ENCODE assay signal across 30 cellular contexts in the genomic region with DNA sequence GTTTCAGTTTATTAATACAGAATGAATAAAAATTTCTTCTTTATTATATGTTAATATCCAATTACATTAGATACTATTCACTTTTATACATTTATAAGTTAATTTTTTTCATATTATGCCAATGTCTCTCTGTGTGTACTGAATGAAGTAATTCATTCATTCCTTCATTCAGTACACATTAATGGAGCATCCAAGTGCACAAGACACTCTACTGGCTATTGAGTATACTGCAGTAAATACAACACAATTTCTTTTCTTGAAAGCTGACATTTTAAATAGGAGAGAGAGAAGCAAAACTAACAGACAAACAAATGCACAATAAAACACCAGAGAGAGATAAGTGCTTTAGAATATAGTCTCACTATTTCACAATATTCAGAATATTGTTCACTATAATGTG.
"Had no signal": no experiment of that assay in that cellular context is flagged by ENCODE, and none has a peak within 500 bp of the region (broad histone marks: within the 10 kb centered on the region; RNA-seq: fewer than 3 reads in every experiment).

No MANE protein-coding gene starts in this region.

- H3K4me1 Mint-ChIP-seq: activated B cell treated with CpG ODN at 0.5 μM for 24 hours; activated naive CD4-positive, alpha-beta T cell treated with anti-CD3 and anti-CD28 coated beads, Interleukin-2, amount 50 U/mL, for 24 hours; activated naive CD8-positive, alpha-beta T cell treated with anti-CD3 and anti-CD28 coated beads, Interleukin-2, amount 50 U/mL, for 24 hours; stimulated activated memory B cell treated with anti-CD40 and anti-IgM and Interleukin-4, amounts not matched to agents 10 μg/mL and 1 μg/mL and 100 μg/mL, for 72 hours; stimulated activated naive CD8-positive, alpha-beta T cell treated with anti-CD3 and anti-CD28 coated beads, Interleukin-15, amount 100 ng/mL, for 72 hours had no signal

- H3K27ac ChIP-seq: epithelial cell of prostate, esophagus squamous epithelium, left ventricle myocardium inferior, pancreas, psoas muscle, right atrium auricular region, upper lobe of right lung had no signal

- H3K4me1 ChIP-seq: esophagus squamous epithelium, left ventricle myocardium inferior, pancreas, psoas muscle, right atrium auricular region, upper lobe of right lung had no signal

- H3K4me3 ChIP-seq: esophagus squamous epithelium, left ventricle myocardium inferior, lung, pancreas, psoas muscle, right atrium auricular region, smooth muscle cell, upper lobe of right lung had no signal

- ATAC-seq: activated CD8-positive, alpha-beta T cell treated with anti-CD3 and anti-CD28 coated beads for 36 hours; activated naive CD8-positive, alpha-beta T cell treated with anti-CD3 and anti-CD28 coated beads, Interleukin-2, amount 50 U/mL, for 24 hours; natural killer cell treated with Interleukin-12 subunit alpha and Interleukin-12 subunit beta and Interleukin-15 and Interleukin-18, amount 100 ng/mL, for 72 hours; pancreas; psoas muscle; stimulated activated memory B cell treated with anti-CD40 and anti-IgM and Interleukin-4, amounts not matched to agents 10 μg/mL and 1 μg/mL and 100 μg/mL, for 72 hours; stimulated activated naive CD8-positive, alpha-beta T cell treated with anti-CD3 and anti-CD28 coated beads, Interleukin-15, amount 100 ng/mL, for 72 hours; upper lobe of right lung had no signal

- H3K36me3 Mint-ChIP-seq: activated naive CD4-positive, alpha-beta T cell treated with anti-CD3 and anti-CD28 coated beads, Interleukin-2, amount 50 U/mL, for 24 hours; natural killer cell treated with Interleukin-12 subunit alpha and Interleukin-12 subunit beta and Interleukin-15 and Interleukin-18, amount 100 ng/mL, for 72 hours; stimulated activated memory B cell treated with anti-CD40 and anti-IgM and Interleukin-4, amounts not matched to agents 10 μg/mL and 1 μg/mL and 100 μg/mL, for 72 hours had no signal

- FAIRE-seq: islet of Langerhans had no signal

- H3K27ac Mint-ChIP-seq: activated B cell treated with CpG ODN at 0.5 μM for 24 hours; activated CD8-positive, alpha-beta T cell treated with anti-CD3 and anti-CD28 coated beads for 36 hours; activated naive CD4-positive, alpha-beta T cell treated with anti-CD3 and anti-CD28 coated beads, Interleukin-2, amount 50 U/mL, for 24 hours; activated naive CD8-positive, alpha-beta T cell treated with anti-CD3 and anti-CD28 coated beads, Interleukin-2, amount 50 U/mL, for 24 hours; activated T-helper 2 cell treated with anti-CD3 and anti-CD28 coated beads, Interferon-gamma antibody, Interleukin-2, Interleukin-4, amounts not matched to agents 10 μg/mL and 5 μg/mL and 100 μg/mL, durations not matched to agents 14 hours and 24 hours and 36 hours; dendritic cell treated with granulocyte-macrophage colony-stimulating factor and Interleukin-4, amounts not matched to agents 40 ng/mL and 50 ng/mL, for 4 days; natural killer cell treated with Interleukin-12 subunit alpha and Interleukin-12 subunit beta and Interleukin-15 and Interleukin-18, amount 100 ng/mL, for 72 hours; stimulated activated memory B cell treated with anti-CD40 and anti-IgM and Interleukin-4, amounts not matched to agents 10 μg/mL and 1 μg/mL and 100 μg/mL, for 72 hours; stimulated activated naive CD8-positive, alpha-beta T cell treated with anti-CD3 and anti-CD28 coated beads, Interleukin-15, amount 100 ng/mL, for 72 hours had no signal

- DNase-seq: activated B cell treated with CpG ODN at 0.5 μM for 24 hours; activated CD4-positive, alpha-beta T cell treated with anti-CD3 and anti-CD28 coated beads, Interleukin-2, amount 50 U/mL, for 1 hour; activated CD8-positive, alpha-beta T cell treated with anti-CD3 and anti-CD28 coated beads for 36 hours; activated naive CD8-positive, alpha-beta T cell treated with anti-CD3 and anti-CD28 coated beads, Interleukin-2, amount 50 U/mL, for 24 hours; activated T-cell treated with anti-CD3 and anti-CD28 coated beads, Interleukin-2, amount 50 U/mL, for 48 hours; amygdala; caudate nucleus; esophagus squamous epithelium; foreskin melanocyte; left ventricle myocardium inferior; mesendoderm; pancreas; psoas muscle; stimulated activated CD4-positive, alpha-beta T cell treated with anti-CD3 and anti-CD28 coated beads, Interleukin-1b, Interleukin-23, amount 100 ng/mL, for 48 hours; stimulated activated CD4-positive, alpha-beta T cell treated with anti-CD3 and anti-CD28 coated beads, Interleukin-4, amount 100 ng/mL, for 4 hours; stimulated activated CD8-positive, alpha-beta memory T cell treated with anti-CD3 and anti-CD28 coated beads, Interleukin-4, amount 100 ng/mL, for 48 hours; stimulated activated naive CD8-positive, alpha-beta T cell treated with anti-CD3 and anti-CD28 coated beads, Interleukin-15, amount 100 ng/mL, for 72 hours; substantia nigra; T-helper 2 cell; upper lobe of right lung had no signal

- H3K27me3 ChIP-seq: esophagus squamous epithelium, pancreas, right atrium auricular region, upper lobe of right lung had no signal

- H3K36me3 ChIP-seq: esophagus squamous epithelium, left ventricle myocardium inferior, pancreas, right atrium auricular region, upper lobe of right lung had no signal

- H3K9me3 ChIP-seq: pancreas, psoas muscle, right atrium auricular region, upper lobe of right lung had no signal

- H3K4me3 Mint-ChIP-seq: activated B cell treated with CpG ODN at 0.5 μM for 24 hours; activated CD8-positive, alpha-beta T cell treated with anti-CD3 and anti-CD28 coated beads for 36 hours; activated naive CD4-positive, alpha-beta T cell treated with anti-CD3 and anti-CD28 coated beads, Interleukin-2, amount 50 U/mL, for 24 hours; activated naive CD8-positive, alpha-beta T cell treated with anti-CD3 and anti-CD28 coated beads, Interleukin-2, amount 50 U/mL, for 24 hours; dendritic cell treated with granulocyte-macrophage colony-stimulating factor and Interleukin-4, amounts not matched to agents 40 ng/mL and 50 ng/mL, for 4 days; natural killer cell treated with Interleukin-12 subunit alpha and Interleukin-12 subunit beta and Interleukin-15 and Interleukin-18, amount 100 ng/mL, for 72 hours; stimulated activated memory B cell treated with anti-CD40 and anti-IgM and Interleukin-4, amounts not matched to agents 10 μg/mL and 1 μg/mL and 100 μg/mL, for 72 hours; stimulated activated naive CD8-positive, alpha-beta T cell treated with anti-CD3 and anti-CD28 coated beads, Interleukin-15, amount 100 ng/mL, for 72 hours had no signal

- H3K27me3 Mint-ChIP-seq: activated B cell treated with CpG ODN at 0.5 μM for 24 hours; activated CD8-positive, alpha-beta T cell treated with anti-CD3 and anti-CD28 coated beads for 36 hours; activated naive CD4-positive, alpha-beta T cell treated with anti-CD3 and anti-CD28 coated beads, Interleukin-2, amount 50 U/mL, for 24 hours; activated naive CD8-positive, alpha-beta T cell treated with anti-CD3 and anti-CD28 coated beads, Interleukin-2, amount 50 U/mL, for 24 hours; dendritic cell treated with granulocyte-macrophage colony-stimulating factor and Interleukin-4, amounts not matched to agents 40 ng/mL and 50 ng/mL, for 4 days; natural killer cell treated with Interleukin-12 subunit alpha and Interleukin-12 subunit beta and Interleukin-15 and Interleukin-18, amount 100 ng/mL, for 72 hours; stimulated activated memory B cell treated with anti-CD40 and anti-IgM and Interleukin-4, amounts not matched to agents 10 μg/mL and 1 μg/mL and 100 μg/mL, for 72 hours; stimulated activated naive CD8-positive, alpha-beta T cell treated with anti-CD3 and anti-CD28 coated beads, Interleukin-15, amount 100 ng/mL, for 72 hours had no signal

- H3K4me2 ChIP-seq: smooth muscle cell had no signal
